Comparison of ENCODE assay signal across 1 cellular context in genomic region chr11:9758676-9759518, GRCh38.
A peak's percentile ranks its signal among the peaks of the same experiment; 100 is the strongest.
TF ChIP-seq lines count a peak whose summit lies in the region.

No MANE protein-coding gene starts in this region.

TF ChIP-seq in K562, 482 proteins besides CTCF, POLR2A, EP300 and RAD21 (continued from another document and continues in another):
- TF ChIP-seq ZMIZ1 (IDR thresholded peaks at IDR 0.05; ENCODE audit: low read depth in 2 of 2, low read length in 2 of 2) (no peak), NFIX (CRISPR knock-in tag; IDR thresholded peaks at IDR 0.05; ENCODE audit: low read depth) (no peak), E2F3 (CRISPR knock-in tag; IDR thresholded peaks at IDR 0.05) (no peak), NR3C1 (CRISPR knock-in tag; IDR thresholded peaks at IDR 0.05) (no peak), CLOCK (CRISPR knock-in tag; IDR thresholded peaks at IDR 0.05; ENCODE audit: borderline replicate concordance) (no peak), PHF20 (IDR thresholded peaks at IDR 0.05; ENCODE audit: partially characterized antibody) (no peak), CBX3 (IDR thresholded peaks at IDR 0.05; ENCODE audit: borderline replicate concordance in 1 of 2, low read length in 2 of 2) (no peak), ZFP1 (CRISPR knock-in tag; IDR thresholded peaks at IDR 0.05) (no peak), ZNF707 (CRISPR knock-in tag; conservative IDR thresholded peaks at IDR 0.05) (no peak), TSHZ1 (CRISPR knock-in tag; IDR thresholded peaks at IDR 0.05) (no peak), IFI16 (CRISPR knock-in tag; IDR thresholded peaks at IDR 0.05) (no peak), MAFK (IDR thresholded peaks at IDR 0.05; ENCODE audit: low read length) (no peak), HNRNPL (IDR thresholded peaks at IDR 0.05; ENCODE audit: low read depth, low read length) (no peak), KDM2B (CRISPR knock-in tag; IDR thresholded peaks at IDR 0.05) (no peak), ZKSCAN3 (CRISPR knock-in tag; IDR thresholded peaks at IDR 0.05) (no peak), GABPB1 (CRISPR knock-in tag; IDR thresholded peaks at IDR 0.05) (no peak; the same call in none of the 2 replicates), CHD2 (IDR thresholded peaks at IDR 0.05; ENCODE audit: low read depth, low read length) (no peak), ZNF324 (CRISPR knock-in tag; IDR thresholded peaks at IDR 0.05) (no peak), ZBTB1 (CRISPR knock-in tag; IDR thresholded peaks at IDR 0.05; ENCODE audit: borderline replicate concordance, low read depth) (no peak; the same call in 1 of the 2 replicates), MCM5 (IDR thresholded peaks at IDR 0.05; ENCODE audit: low read depth) (no peak), ZEB2 (IDR thresholded peaks at IDR 0.05) (no peak), CHD4 (IDR thresholded peaks at IDR 0.05; ENCODE audit: insufficient read depth, insufficient replicate concordance, low read depth, low read length, poor library complexity, severe bottlenecking) (no peak), ETV6 (IDR thresholded peaks at IDR 0.05; ENCODE audit: borderline replicate concordance in 1 of 2, low read depth in 2 of 2, low read length in 1 of 2) (no peak), ETV6 (CRISPR knock-in tag; IDR thresholded peaks at IDR 0.05; ENCODE audit: borderline replicate concordance) (0 out of 2 replicates have a peak, but pooled peaks have one; percentile 66), EZH2 (IDR thresholded peaks at IDR 0.05; ENCODE audit: borderline replicate concordance, low read depth, low read length) (no peak), ATF6 (CRISPR knock-in tag; IDR thresholded peaks at IDR 0.05) (no peak), POU5F1 (IDR thresholded peaks at IDR 0.05; ENCODE audit: borderline replicate concordance, low read depth, low read length, partially characterized antibody) (no peak), NUFIP1 (IDR thresholded peaks at IDR 0.05; ENCODE audit: partially characterized antibody) (no peak), ZNF507 (tag; conservative IDR thresholded peaks at IDR 0.05) (no peak), ZBED1 (IDR thresholded peaks at IDR 0.05) (no peak), CUX1 (CRISPR knock-in tag; IDR thresholded peaks at IDR 0.05) (no peak), SETDB1 (IDR thresholded peaks at IDR 0.05; ENCODE audit: low read length) (no peak), MBD2 (IDR thresholded peaks at IDR 0.05; ENCODE audit: borderline replicate concordance, low read depth) (no peak), HNRNPK (IDR thresholded peaks at IDR 0.05; ENCODE audit: low read depth, low read length, poor library complexity, severe bottlenecking) (no peak), BRCA1 (IDR thresholded peaks at IDR 0.05) (no peak), BRCA1 (CRISPR knock-in tag; IDR thresholded peaks at IDR 0.05) (no peak), ATF7 (IDR thresholded peaks at IDR 0.05) (no peak), EWSR1 (IDR thresholded peaks at IDR 0.05; ENCODE audit: borderline replicate concordance, low read depth, partially characterized antibody) (no peak), ZBTB17 (CRISPR knock-in tag; IDR thresholded peaks at IDR 0.05) (no peak), PHB2 (IDR thresholded peaks at IDR 0.05; ENCODE audit: low read depth) (no peak), STAG1 (CRISPR knock-in tag; IDR thresholded peaks at IDR 0.05; ENCODE audit: borderline replicate concordance) (no peak), IRF2 (CRISPR knock-in tag; IDR thresholded peaks at IDR 0.05) (no peak), EHMT2 (IDR thresholded peaks at IDR 0.05) (no peak), MYNN (IDR thresholded peaks at IDR 0.05) (no peak), MYNN (CRISPR knock-in tag; IDR thresholded peaks at IDR 0.05) (no peak), FOXJ3 (CRISPR knock-in tag; IDR thresholded peaks at IDR 0.05) (no peak), ZNF398 (CRISPR knock-in tag; IDR thresholded peaks at IDR 0.05) (no peak), XRCC5 (IDR thresholded peaks at IDR 0.05; ENCODE audit: low read depth, low read length) (peak; percentile 44; the same call in 1 of the 2 replicates), RFX5 (IDR thresholded peaks at IDR 0.05; ENCODE audit: low read depth, low read length) (no peak), ZNF354B (CRISPR knock-in tag; IDR thresholded peaks at IDR 0.05) (no peak), NFATC3 (IDR thresholded peaks at IDR 0.05) (no peak), DLX4 (CRISPR knock-in tag; IDR thresholded peaks at IDR 0.05) (no peak), ETV1 (tag; conservative IDR thresholded peaks at IDR 0.05; ENCODE audit: low read depth) (0 out of 2 replicates have a peak, but pooled peaks have one; percentile 15), CEBPG (CRISPR knock-in tag; IDR thresholded peaks at IDR 0.05) (no peak), CEBPG (tag; conservative IDR thresholded peaks at IDR 0.05 in 1 of 2, IDR thresholded peaks at IDR 0.05 in 1 of 2) (no peak)
